In the genomic region with DNA sequence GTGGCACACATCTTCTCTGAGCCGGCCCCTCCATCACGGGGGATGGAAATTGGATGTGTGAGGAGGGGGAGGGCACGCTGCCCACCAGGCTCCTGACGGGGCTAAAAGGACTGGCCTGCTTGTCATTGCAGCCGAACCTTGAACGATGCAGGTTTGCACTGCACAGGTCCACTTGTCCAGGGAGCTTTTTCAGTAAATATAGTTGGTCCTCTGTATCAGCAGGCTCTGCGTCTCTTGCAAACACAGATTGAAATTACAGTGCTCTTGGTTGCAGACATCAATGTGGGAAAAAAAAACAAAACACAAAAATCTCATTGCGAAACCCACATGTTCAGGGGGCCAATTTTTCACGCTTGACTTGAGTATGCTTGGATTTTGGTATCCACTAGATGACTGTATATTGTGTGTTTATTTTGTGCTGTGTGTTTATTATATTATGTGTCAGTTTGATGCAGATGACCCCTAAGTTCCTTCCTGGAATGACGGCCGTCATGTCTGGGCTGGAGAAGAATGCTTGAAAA, we compare ENCODE assay signal across 26 cellular contexts. TPM values are rescaled to one million over a fixed set of nuclear protein-coding genes. Genes with fewer than 3 reads are reported as not detected.
A peak's percentile ranks its signal among the peaks of the same experiment; 100 is the strongest.
DNase-seq lines count a peak whose midpoint lies in the region; TF ChIP-seq lines count a peak whose summit lies in the region.
"Had no signal": no experiment of that assay in that cellular context is flagged by ENCODE, and none has a peak within 500 bp of the region (broad histone marks: within the 10 kb centered on the region; RNA-seq: fewer than 3 reads in every experiment).

No MANE protein-coding gene starts in this region.

- no peak overlapping the region for H3K4me3 ChIP-seq in epithelial cell of esophagus (ENCODE audit: low read length)
- H3K4me3 ChIP-seq: hepatocyte, mucosa of descending colon, Peyer's patch had no signal

- in situ Hi-C loops in KBM-7 (cut with MboI; ENCODE audit: low pct_unique_long_range_greater_than_20kb, low sequenced_read_pairs), result no loop called here

- TF ChIP-seq CTCF in epithelial cell of esophagus (IDR thresholded peaks at IDR 0.05; ENCODE audit: insufficient read depth, low read depth, low read length, missing control alignments), result no peak
- no peak for TF ChIP-seq CTCF in GM10266 (IDR thresholded peaks at IDR 0.05; ENCODE audit: control insufficient read depth, insufficient read depth, low read depth, missing control alignments)

- DNase-seq in EL (peak; percentile 20), amniotic epithelial cell (ENCODE audit: low read depth) (peak; percentile 37), epithelial cell of esophagus (ENCODE audit: low read depth) (peak; percentile 69), renal cortical epithelial cell (ENCODE audit: low read depth) (peak; percentile 18), GM10266 (ENCODE audit: extremely low spot score) (no peak), KBM-7 (no peak), germinal center (ENCODE audit: low spot score) (no peak)
- no peak for DNase-seq in activated CD8-positive, alpha-beta memory T cell treated with anti-CD3 and anti-CD28 coated beads, Interleukin-2, amount 50 U/mL, for 48 hours
- DNase-seq: activated CD4-positive, alpha-beta T cell treated with anti-CD3 and anti-CD28 coated beads, Interleukin-2, amount 10 ng/mL, durations not matched to agents 7 days and 5 days; brain microvascular endothelial cell; CD8-positive, alpha-beta memory T cell; cortex of kidney; foreskin keratinocyte; immature natural killer cell; left ventricle myocardium superior; MM.1S; mucosa of descending colon; NCI-H1417 treated with DMSO at 0.1 percent for 48 hours; NCI-H2171; NCI-H524; NK-92 treated with Interleukin-12 subunit alpha and Interleukin-12 subunit beta, amount 100 ng/mL, for 24 hours; Peyer's patch; SK-N-SH; stimulated activated CD4-positive, alpha-beta T cell treated with anti-CD3 and anti-CD28 coated beads, Interleukin-1b, Interleukin-23, amount 100 ng/mL, for 48 hours; WERI-Rb-1 had no signal

RNA-seq across cellular contexts. Expression of gene ERMARD, which starts 29.2 kb away (rescaled TPM):
- total RNA-seq in renal cortical epithelial cell, result 16.7 and 20.1 TPM in 2 replicates

RNA-seq across cellular contexts. Expression of gene DYNLT2, which starts 29.3 kb away (rescaled TPM):
- 0.35 and 0.75 TPM in 2 replicates for total RNA-seq in renal cortical epithelial cell

RNA-seq across cellular contexts. Expression of gene PHF10, which starts 56.3 kb away (rescaled TPM):
- total RNA-seq in renal cortical epithelial cell, result 28.3 and 48.9 TPM in 2 replicates

Comparison
In these comparisons a context has a peak if more than half of its experiments do, and no peak if none do; other contexts are left out.
1. DNase-seq: peak in EL (single experiment), amniotic epithelial cell (single experiment), epithelial cell of esophagus (single experiment) and renal cortical epithelial cell (single experiment); none in GM10266 (single experiment), KBM-7 (single experiment), activated CD8-positive, alpha-beta memory T cell treated with anti-CD3 and anti-CD28 coated beads, Interleukin-2, amount 50 U/mL, for 48 hours (single experiment) and germinal center (single experiment).